1 cellular context compared by ENCODE assay signal in the genomic region with DNA sequence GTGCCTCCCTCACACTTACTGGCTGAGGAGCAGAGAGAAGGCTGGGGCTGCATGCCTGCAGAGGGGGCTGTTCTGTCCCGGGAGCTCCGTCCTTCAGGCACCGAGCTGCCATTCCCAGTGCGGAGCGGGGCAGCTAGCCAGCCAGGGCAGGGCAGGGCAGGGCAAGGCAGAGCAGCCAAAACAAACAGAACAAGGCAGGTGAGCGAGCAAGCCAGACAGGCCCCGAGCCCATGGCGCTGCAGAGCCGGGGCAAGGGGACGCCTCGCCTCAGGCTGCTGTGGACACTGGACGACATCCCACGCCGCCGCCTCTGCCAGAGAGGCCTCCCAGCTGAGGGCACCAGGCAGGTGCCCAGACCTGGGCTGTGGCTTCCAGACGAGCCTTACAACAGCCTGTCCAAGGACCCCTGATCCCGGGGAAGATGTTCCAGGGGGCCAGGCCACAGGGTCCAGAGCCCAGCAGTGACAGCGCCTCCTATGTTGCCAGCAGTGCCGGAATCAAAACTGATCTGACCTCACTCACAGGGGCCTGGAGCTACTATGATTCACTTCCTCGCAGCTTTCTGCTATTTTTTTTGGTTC.
TF ChIP-seq lines count a peak whose summit lies in the region.

No MANE protein-coding gene starts in this region.

TF ChIP-seq in liver, 16 proteins besides CTCF, POLR2A, EP300 and RAD21 (continued from another document):
- TF ChIP-seq, protein P1, sequence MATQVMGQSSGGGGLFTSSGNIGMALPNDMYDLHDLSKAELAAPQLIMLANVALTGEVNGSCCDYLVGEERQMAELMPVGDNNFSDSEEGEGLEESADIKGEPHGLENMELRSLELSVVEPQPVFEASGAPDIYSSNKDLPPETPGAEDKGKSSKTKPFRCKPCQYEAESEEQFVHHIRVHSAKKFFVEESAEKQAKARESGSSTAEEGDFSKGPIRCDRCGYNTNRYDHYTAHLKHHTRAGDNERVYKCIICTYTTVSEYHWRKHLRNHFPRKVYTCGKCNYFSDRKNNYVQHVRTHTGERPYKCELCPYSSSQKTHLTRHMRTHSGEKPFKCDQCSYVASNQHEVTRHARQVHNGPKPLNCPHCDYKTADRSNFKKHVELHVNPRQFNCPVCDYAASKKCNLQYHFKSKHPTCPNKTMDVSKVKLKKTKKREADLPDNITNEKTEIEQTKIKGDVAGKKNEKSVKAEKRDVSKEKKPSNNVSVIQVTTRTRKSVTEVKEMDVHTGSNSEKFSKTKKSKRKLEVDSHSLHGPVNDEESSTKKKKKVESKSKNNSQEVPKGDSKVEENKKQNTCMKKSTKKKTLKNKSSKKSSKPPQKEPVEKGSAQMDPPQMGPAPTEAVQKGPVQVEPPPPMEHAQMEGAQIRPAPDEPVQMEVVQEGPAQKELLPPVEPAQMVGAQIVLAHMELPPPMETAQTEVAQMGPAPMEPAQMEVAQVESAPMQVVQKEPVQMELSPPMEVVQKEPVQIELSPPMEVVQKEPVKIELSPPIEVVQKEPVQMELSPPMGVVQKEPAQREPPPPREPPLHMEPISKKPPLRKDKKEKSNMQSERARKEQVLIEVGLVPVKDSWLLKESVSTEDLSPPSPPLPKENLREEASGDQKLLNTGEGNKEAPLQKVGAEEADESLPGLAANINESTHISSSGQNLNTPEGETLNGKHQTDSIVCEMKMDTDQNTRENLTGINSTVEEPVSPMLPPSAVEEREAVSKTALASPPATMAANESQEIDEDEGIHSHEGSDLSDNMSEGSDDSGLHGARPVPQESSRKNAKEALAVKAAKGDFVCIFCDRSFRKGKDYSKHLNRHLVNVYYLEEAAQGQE (IDR thresholded peaks at IDR 0.05), result peak; percentile 81
- peak; percentile 92 for TF ChIP-seq FOXA1 (IDR thresholded peaks at IDR 0.05)
- peak; percentile 19 for TF ChIP-seq NR2F2 (IDR thresholded peaks at IDR 0.05)
- peak in 1 of 2 donors; percentile 46 for TF ChIP-seq GABPA (IDR thresholded peaks at IDR 0.05 in 1 of 2, conservative IDR thresholded peaks at IDR 0.05 in 1 of 2)
- TF ChIP-seq, protein P2, sequence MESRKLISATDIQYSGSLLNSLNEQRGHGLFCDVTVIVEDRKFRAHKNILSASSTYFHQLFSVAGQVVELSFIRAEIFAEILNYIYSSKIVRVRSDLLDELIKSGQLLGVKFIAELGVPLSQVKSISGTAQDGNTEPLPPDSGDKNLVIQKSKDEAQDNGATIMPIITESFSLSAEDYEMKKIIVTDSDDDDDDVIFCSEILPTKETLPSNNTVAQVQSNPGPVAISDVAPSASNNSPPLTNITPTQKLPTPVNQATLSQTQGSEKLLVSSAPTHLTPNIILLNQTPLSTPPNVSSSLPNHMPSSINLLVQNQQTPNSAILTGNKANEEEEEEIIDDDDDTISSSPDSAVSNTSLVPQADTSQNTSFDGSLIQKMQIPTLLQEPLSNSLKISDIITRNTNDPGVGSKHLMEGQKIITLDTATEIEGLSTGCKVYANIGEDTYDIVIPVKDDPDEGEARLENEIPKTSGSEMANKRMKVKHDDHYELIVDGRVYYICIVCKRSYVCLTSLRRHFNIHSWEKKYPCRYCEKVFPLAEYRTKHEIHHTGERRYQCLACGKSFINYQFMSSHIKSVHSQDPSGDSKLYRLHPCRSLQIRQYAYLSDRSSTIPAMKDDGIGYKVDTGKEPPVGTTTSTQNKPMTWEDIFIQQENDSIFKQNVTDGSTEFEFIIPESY (IDR thresholded peaks at IDR 0.05), result peak; percentile 21
TF ChIP-seq in liver: peak in this region for 11.
